Comparison of ENCODE assay signal across 12 cellular contexts in the genomic region with DNA sequence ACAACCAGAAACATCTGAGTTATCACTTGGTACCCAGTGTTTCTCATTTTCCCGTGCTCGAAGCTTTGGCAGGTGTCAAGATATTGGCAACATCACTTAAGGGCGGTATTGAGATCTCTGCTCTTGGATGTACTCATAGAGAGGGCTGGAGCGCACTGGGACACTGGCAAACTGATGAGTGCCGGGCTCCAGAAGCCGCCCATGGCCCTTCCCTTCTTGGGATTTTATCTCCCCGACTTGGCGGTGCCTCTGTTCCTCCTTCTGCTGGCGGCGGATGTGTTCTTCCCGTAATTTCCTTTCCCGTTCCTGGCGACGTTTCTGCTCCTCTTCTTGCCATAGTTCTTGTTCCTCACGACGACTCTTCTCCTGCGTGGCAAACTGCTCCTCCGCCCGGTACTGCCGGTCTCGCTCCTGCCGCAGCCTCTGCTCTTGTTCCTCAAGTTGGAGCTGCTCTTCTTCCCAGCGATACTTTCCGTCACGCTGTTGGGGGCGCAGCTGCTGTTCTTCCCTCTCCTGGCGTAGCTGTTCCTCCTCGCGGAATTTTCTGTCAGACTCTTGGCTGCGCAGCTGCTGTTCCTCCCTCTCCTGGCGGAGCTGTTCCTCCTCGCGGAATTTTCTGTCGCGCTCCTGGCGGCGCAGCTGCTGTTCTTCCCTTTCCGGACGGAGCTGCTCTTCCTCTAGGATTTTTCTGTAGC. TPM values are rescaled to one million over a fixed set of nuclear protein-coding genes. Genes with fewer than 3 reads are reported as not detected.
DNase-seq lines count a peak whose midpoint lies in the region; FAIRE-seq and TF ChIP-seq lines count a peak whose summit lies in the region.
"Had no signal": no experiment of that assay in that cellular context is flagged by ENCODE, and none has a peak within 500 bp of the region (broad histone marks: within the 10 kb centered on the region; RNA-seq: fewer than 3 reads in every experiment).

No MANE protein-coding gene starts in this region.

- no peaks in the 10 kb centered on the region for H3K36me3 Mint-ChIP-seq in astrocyte (ENCODE audit: low read depth, unreplicated experiment)

- TF ChIP-seq CTCF in astrocyte (IDR thresholded peaks at IDR 0.05; ENCODE audit: insufficient read depth, low read depth, low read length): no peak

- H3K36me3 ChIP-seq in astrocyte (ENCODE audit: insufficient read depth, low read length): no peaks in the 10 kb centered on the region

- H3K4me2 ChIP-seq in astrocyte (ENCODE audit: low read length): peak overlapping the region; percentile 88

- no peak overlapping the region for H3K9ac ChIP-seq in astrocyte (ENCODE audit: low read length)

- H2AFZ ChIP-seq in astrocyte (ENCODE audit: low read depth, low read length): peak overlapping the region; percentile 55

- peaks cover 21% of the 10 kb centered on the region for H3K4me1 ChIP-seq in astrocyte (ENCODE audit: insufficient read depth, low read length)

- peak overlapping the region; percentile 55 for H3K27ac Mint-ChIP-seq in astrocyte (ENCODE audit: unreplicated experiment)

- peaks cover 11% of the 10 kb centered on the region for H3K9me3 Mint-ChIP-seq in astrocyte (ENCODE audit: unreplicated experiment)

- H3K4me1 Mint-ChIP-seq in astrocyte (ENCODE audit: low read depth, unreplicated experiment): peaks cover 4% of the 10 kb centered on the region

- peaks cover 70% of the 10 kb centered on the region for H3K27me3 ChIP-seq in astrocyte (ENCODE audit: insufficient read depth, low read length)

- no peak for FAIRE-seq in astrocyte (lab: Jason Lieb, UNC)
- FAIRE-seq in urothelium cell line (lab: Jason Lieb, UNC): peak; percentile 5
- FAIRE-seq: endometrium had no signal

- H3K79me2 ChIP-seq in astrocyte (ENCODE audit: insufficient read depth, low read length): no peaks in the 10 kb centered on the region

- peak overlapping the region; percentile 27 for H3K4me3 ChIP-seq in astrocyte (ENCODE audit: insufficient read depth, low read depth, low read length)
- H3K4me3 ChIP-seq in iPS-18c (ENCODE audit: insufficient read depth, low read depth, low read length): peak overlapping the region; percentile 42

- H3K9me3 ChIP-seq in astrocyte (ENCODE audit: insufficient read depth, low read depth, low read length) (peaks cover 13% of the 10 kb centered on the region), iPS-18c (ENCODE audit: control insufficient read depth, insufficient read depth, low read length) (peaks cover 17% of the 10 kb centered on the region)

- H3K4me3 Mint-ChIP-seq in astrocyte (ENCODE audit: unreplicated experiment): no peak overlapping the region

- DNase-seq in stimulated activated CD4-positive, alpha-beta T cell treated with anti-CD3 and anti-CD28 coated beads, Interleukin-15, amount 100 ng/mL, for 24 hours: peak; percentile 17
- no peak for DNase-seq in stimulated activated CD4-positive, alpha-beta T cell treated with anti-CD3 and anti-CD28 coated beads, Interleukin-4, amount 100 ng/mL, for 24 hours
- DNase-seq in astrocyte (ENCODE audit: low read depth): no peak
- no peak for DNase-seq in urothelium cell line (ENCODE audit: low spot score)
- DNase-seq in NCI-H82 (lab: John Stamatoyannopoulos, UW): no peak
- no peak for DNase-seq in NCI-H69 (lab: John Stamatoyannopoulos, UW)
- no peak for DNase-seq in stimulated activated CD4-positive, alpha-beta T cell treated with anti-CD3 and anti-CD28 coated beads, Interleukin-4, amount 100 ng/mL, for 1 hour
- DNase-seq: activated naive CD4-positive, alpha-beta T cell treated with Interleukin-2 at 50 U/mL for 16 hours had no signal

- peaks cover 38% of the 10 kb centered on the region for H3K27me3 Mint-ChIP-seq in astrocyte (ENCODE audit: low read depth, unreplicated experiment)

- no peaks in the 10 kb centered on the region for H4K20me1 ChIP-seq in astrocyte (ENCODE audit: insufficient read depth, low read length)

- no peak overlapping the region for H3K27ac ChIP-seq in astrocyte (ENCODE audit: low read depth, low read length)

RNA-seq across cellular contexts. Expression of gene TCHH, which starts 7.8 kb away (rescaled TPM):
- 0.70 and 0.86 TPM in 2 replicates for total RNA-seq in astrocyte
- total RNA-seq: M059J, mononuclear cell had no signal

RNA-seq across cellular contexts. Expression of gene TCHHL1, which starts 18.6 kb away (rescaled TPM):
- total RNA-seq in astrocyte: not detected in 2 replicates
- total RNA-seq: M059J, mononuclear cell had no signal

RNA-seq across cellular contexts. Expression of gene RPTN, which starts 51.6 kb away (rescaled TPM):
- total RNA-seq in astrocyte: 0.07 and 0.09 TPM in 2 replicates
- total RNA-seq: M059J, mononuclear cell had no signal
